Comparison of ENCODE assay signal across 8 cellular contexts in genomic region chr7:102425639-102426267, GRCh38. TPM values are rescaled to one million over a fixed set of nuclear protein-coding genes. Genes with fewer than 3 reads are reported as not detected.
DNase-seq lines count a peak whose midpoint lies in the region; ATAC-seq and TF ChIP-seq lines count a peak whose summit lies in the region.

No MANE protein-coding gene starts in this region.

- H3K4me3 ChIP-seq in CD8-positive, alpha-beta memory T cell (ENCODE audit: low read length): peak overlapping the region; percentile 62
- H3K4me3 ChIP-seq in KMS-11 (IDR thresholded peaks at IDR 0.05; ENCODE audit: insufficient read depth, low read depth, low read length): no peak overlapping the region

- POLR2A ChIA-PET in CD8-positive, alpha-beta memory T cell (lab: Charles Lee): interaction anchor here (0.6 to 1.9 kb wide), 8 partner anchors 8 to 40 kb away, joined by 3 to 22 read pairs (median 4); partner anchors contain the start of gene ORAI2

- ATAC-seq in GM21423 (IDR thresholded peaks at IDR 0.05; ENCODE audit: unreplicated experiment) (peak; percentile 67), left cardiac atrium (peak; percentile 57)

- peak; percentile 80 to 91 (median 81) for DNase-seq in CD8-positive, alpha-beta memory T cell
- DNase-seq in activated T-cell treated with anti-CD3 and anti-CD28 coated beads for 1 hour (ENCODE audit: low read depth): peak; percentile 72
- DNase-seq in left cardiac atrium: peak; percentile 36
- peak; percentile 83 for DNase-seq in stimulated activated CD4-positive, alpha-beta T cell treated with anti-CD3 and anti-CD28 coated beads, Interleukin-4, amount 100 ng/mL, for 1 hour
- DNase-seq in mesothelial cell of epicardium (ENCODE audit: low spot score in 2 of 2, unreplicated experiment in 2 of 2): no peak
- DNase-seq in kidney glomerular epithelial cell (lab: John Stamatoyannopoulos, UW): no peak

- H3K27ac Mint-ChIP-seq in CD8-positive, alpha-beta memory T cell: peak overlapping the region; percentile 98 to 100 (median 100)
- H3K27ac Mint-ChIP-seq in mesothelial cell of epicardium: no peak overlapping the region

- peaks cover 0 to 1% (median 0%) of the 10 kb centered on the region in 5 donors for H3K9me3 Mint-ChIP-seq in CD8-positive, alpha-beta memory T cell
- H3K9me3 Mint-ChIP-seq in mesothelial cell of epicardium: no peaks in the 10 kb centered on the region

- no peaks in the 10 kb centered on the region for H3K27me3 ChIP-seq in CD8-positive, alpha-beta memory T cell (ENCODE audit: insufficient read depth, low read length, poor library complexity, severe bottlenecking)
- H3K27me3 ChIP-seq in KMS-11 (ENCODE audit: insufficient read depth, low read depth): no peaks in the 10 kb centered on the region

- H4K20me1 ChIP-seq in KMS-11 (ENCODE audit: insufficient read depth): no peaks in the 10 kb centered on the region

- CTCF ChIA-PET in CD8-positive, alpha-beta memory T cell (lab: Charles Lee): interaction anchor here (0.8 to 3.8 kb wide), 7 partner anchors 10 to 40 kb away, joined by 3 to 14 read pairs (median 6); partner anchors contain the start of gene PRKRIP1

- H3K4me2 ChIP-seq in KMS-11: peak overlapping the region; percentile 92

- peaks cover 2 to 32% (median 3%) of the 10 kb centered on the region in 3 donors for H3K36me3 Mint-ChIP-seq in CD8-positive, alpha-beta memory T cell
- peaks cover 30% of the 10 kb centered on the region for H3K36me3 Mint-ChIP-seq in mesothelial cell of epicardium

- peaks cover 0 to 2% of the 10 kb centered on the region in 2 donors for H3K27me3 Mint-ChIP-seq in CD8-positive, alpha-beta memory T cell
- H3K27me3 Mint-ChIP-seq in mesothelial cell of epicardium (ENCODE audit: low read depth): no peaks in the 10 kb centered on the region

- H3K4me1 Mint-ChIP-seq in CD8-positive, alpha-beta memory T cell: peaks cover 57 to 81% (median 66%) of the 10 kb centered on the region in 3 donors
- peaks cover under 1% of the 10 kb centered on the region for H3K4me1 Mint-ChIP-seq in mesothelial cell of epicardium

- H3K4me3 Mint-ChIP-seq in CD8-positive, alpha-beta memory T cell: peak overlapping the region; percentile 77 to 95 (median 90)
- no peak overlapping the region for H3K4me3 Mint-ChIP-seq in mesothelial cell of epicardium

- TF ChIP-seq CTCF in KMS-11 (conservative IDR thresholded peaks at IDR 0.05; ENCODE audit: low read depth, low read length): no peak
- TF ChIP-seq CTCF in mesothelial cell of epicardium (IDR thresholded peaks at IDR 0.05; ENCODE audit: unreplicated experiment): no peak

- intact Hi-C loops in left cardiac atrium (cut with DNase I): no loop called here

- no peaks in the 10 kb centered on the region for H3K36me3 ChIP-seq in CD8-positive, alpha-beta memory T cell (ENCODE audit: insufficient read depth, low read length)
- no peaks in the 10 kb centered on the region for H3K36me3 ChIP-seq in KMS-11 (ENCODE audit: insufficient read depth)

- H3K27ac ChIP-seq in CD8-positive, alpha-beta memory T cell (ENCODE audit: low read depth, low read length): peak overlapping the region; percentile 96
- H3K27ac ChIP-seq in KMS-11: peak overlapping the region; percentile 100

- peak overlapping the region; percentile 95 for H3K9ac ChIP-seq in KMS-11

- H3K79me2 ChIP-seq in KMS-11 (ENCODE audit: insufficient read depth, low read depth): 0 out of 2 replicates have a peak, but pooled peaks cover 24% of the 10 kb centered on the region

- no peaks in the 10 kb centered on the region for H3K9me3 ChIP-seq in CD8-positive, alpha-beta memory T cell (ENCODE audit: low read length)

- peaks cover 84% of the 10 kb centered on the region for H3K4me1 ChIP-seq in CD8-positive, alpha-beta memory T cell (ENCODE audit: insufficient read depth, low read length)
- H3K4me1 ChIP-seq in KMS-11 (ENCODE audit: low read depth, poor library complexity, severe bottlenecking): peaks cover 99% of the 10 kb centered on the region

- H2AFZ ChIP-seq in KMS-11 (ENCODE audit: low read depth): no peak overlapping the region

RNA-seq across cellular contexts. Expression of gene ORAI2, which starts 7.6 kb away (rescaled TPM):
- 10 to 100 TPM; 66.9 to 68.9 TPM for total RNA-seq in CD8-positive, alpha-beta memory T cell
- polyA plus RNA-seq in CD8-positive, alpha-beta memory T cell: 47.7 TPM
- total RNA-seq in left cardiac atrium (10 to 100 TPM in 1 of 2 donors, 1 to 10 TPM in 1; 6.0 to 12.1 TPM), mesothelial cell of epicardium (27.3 to 27.9 TPM (median 27.5 TPM) in 3 replicates)

RNA-seq across cellular contexts. Expression of gene PRKRIP1, which starts 29.6 kb away (rescaled TPM):
- 10 to 100 TPM; 26.0 to 27.3 TPM for total RNA-seq in CD8-positive, alpha-beta memory T cell
- polyA plus RNA-seq in CD8-positive, alpha-beta memory T cell: 21.1 TPM
- total RNA-seq in left cardiac atrium (10 to 100 TPM; 12.9 to 19.7 TPM), mesothelial cell of epicardium (50.3 to 57.7 TPM (median 53.7 TPM) in 3 replicates)

RNA-seq across cellular contexts. Expression of gene ALKBH4, which starts 38.9 kb away (rescaled TPM):
- 10 to 100 TPM; 11.3 to 13.2 TPM for total RNA-seq in CD8-positive, alpha-beta memory T cell
- polyA plus RNA-seq in CD8-positive, alpha-beta memory T cell: 20.1 TPM
- total RNA-seq in left cardiac atrium (1 to 10 TPM; 7.1 to 7.2 TPM), mesothelial cell of epicardium (14.9 to 19.4 TPM (median 18.6 TPM) in 3 replicates)

RNA-seq across cellular contexts. Expression of gene LRWD1, which starts 39.0 kb away (rescaled TPM):
- total RNA-seq in CD8-positive, alpha-beta memory T cell: 10 to 100 TPM; 29.9 to 30.1 TPM
- 14.6 TPM for polyA plus RNA-seq in CD8-positive, alpha-beta memory T cell
- total RNA-seq in left cardiac atrium (10 to 100 TPM in 1 of 2 donors, 1 to 10 TPM in 1; 9.8 to 12.2 TPM), mesothelial cell of epicardium (19.2 to 21.1 TPM (median 19.2 TPM) in 3 replicates)

RNA-seq across cellular contexts. Expression of gene POLR2J, which starts 53.0 kb away (rescaled TPM):
- 10 to 100 TPM; 76.1 to 77.4 TPM for total RNA-seq in CD8-positive, alpha-beta memory T cell
- polyA plus RNA-seq in CD8-positive, alpha-beta memory T cell: 129 TPM
- total RNA-seq in left cardiac atrium: 10 to 100 TPM; 42.9 to 52.7 TPM
- total RNA-seq in mesothelial cell of epicardium: 37.1 to 40.3 TPM (median 37.9 TPM) in 3 replicates

Comparison
In these comparisons a context has a peak if more than half of its experiments do, and no peak if none do; other contexts are left out.
1. DNase-seq: peak in CD8-positive, alpha-beta memory T cell (5 of 5), activated T-cell treated with anti-CD3 and anti-CD28 coated beads for 1 hour (single experiment), left cardiac atrium (single experiment) and stimulated activated CD4-positive, alpha-beta T cell treated with anti-CD3 and anti-CD28 coated beads, Interleukin-4, amount 100 ng/mL, for 1 hour (single experiment); none in mesothelial cell of epicardium (0 of 2) and kidney glomerular epithelial cell (single experiment).